ENCODE assay signal across 35 cellular contexts in the genomic region with DNA sequence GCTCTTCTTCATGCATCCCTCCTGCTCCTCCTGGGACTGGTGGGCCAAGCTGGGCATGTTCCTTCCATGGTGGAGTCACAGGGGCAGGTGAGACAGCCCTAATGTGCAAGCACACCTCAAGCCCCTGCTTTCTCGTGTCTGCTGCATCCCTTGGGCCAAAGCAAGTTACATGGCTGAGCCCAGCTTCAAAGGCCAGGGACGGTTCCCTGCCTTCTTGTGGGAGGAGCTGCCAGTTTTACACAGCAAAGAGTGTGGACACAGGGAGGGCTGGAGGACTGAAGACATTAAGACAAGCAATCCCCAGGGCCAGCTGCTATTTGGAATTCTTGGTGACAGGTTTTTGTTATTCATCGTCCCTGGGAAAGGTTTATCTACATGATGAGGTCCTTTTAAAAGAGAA.
"Had no signal": no experiment of that assay in that cellular context is flagged by ENCODE, and none has a peak within 500 bp of the region (broad histone marks: within the 10 kb centered on the region; RNA-seq: fewer than 3 reads in every experiment).

No MANE protein-coding gene starts in this region.

- H3K27ac ChIP-seq: ascending aorta, VCaP had no signal

- H3K9me3 Mint-ChIP-seq: activated CD4-positive, alpha-beta memory T cell treated with anti-CD3 and anti-CD28 coated beads, Interleukin-2, amount 10 ng/mL, durations not matched to agents 7 days and 5 days; activated CD4-positive, alpha-beta T cell treated with anti-CD3 and anti-CD28 coated beads, Interleukin-2, amount 10 ng/mL, durations not matched to agents 7 days and 5 days; activated naive CD4-positive, alpha-beta T cell treated with anti-CD3 and anti-CD28 coated beads, Interleukin-2, amount 10 ng/mL, durations not matched to agents 7 days and 5 days; activated naive CD4-positive, alpha-beta T cell treated with anti-CD3 and anti-CD28 coated beads, Interleukin-2, amount 50 U/mL, for 24 hours; activated naive CD8-positive, alpha-beta T cell treated with anti-CD3 and anti-CD28 coated beads, Interleukin-2, amount 10 ng/mL, durations not matched to agents 7 days and 5 days; activated naive CD8-positive, alpha-beta T cell treated with anti-CD3 and anti-CD28 coated beads, Interleukin-2, amount 50 U/mL, for 24 hours; activated T-cell treated with anti-CD3 and anti-CD28 coated beads, Interleukin-2, amount 50 U/mL, for 24 hours; activated T-helper 2 cell treated with anti-CD3 and anti-CD28 coated beads, Interferon-gamma antibody, Interleukin-2, Interleukin-4, amounts not matched to agents 10 μg/mL and 5 μg/mL and 100 μg/mL, durations not matched to agents 14 hours and 24 hours and 36 hours; T-helper 1 cell treated with Interleukin-12 subunit alpha and Interleukin-12 subunit beta and Interleukin-4 antibody, amounts not matched to agents 30 μg/mL and 1 μg/mL, for 36 hours; T-helper 2 cell treated with Interferon-gamma antibody and Interleukin-4, amounts not matched to agents 5 μg/mL and 100 μg/mL, for 36 hours had no signal

- H3K36me3 Mint-ChIP-seq: activated CD8-positive, alpha-beta memory T cell treated with anti-CD3 and anti-CD28 coated beads, Interleukin-2, amount 10 ng/mL, durations not matched to agents 7 days and 5 days; activated naive CD4-positive, alpha-beta T cell treated with anti-CD3 and anti-CD28 coated beads, Interleukin-2, amount 10 ng/mL, durations not matched to agents 7 days and 5 days; activated naive CD4-positive, alpha-beta T cell treated with anti-CD3 and anti-CD28 coated beads, Interleukin-2, amount 50 U/mL, for 24 hours; activated naive CD8-positive, alpha-beta T cell treated with anti-CD3 and anti-CD28 coated beads, Interleukin-2, amount 10 ng/mL, durations not matched to agents 7 days and 5 days; brain had no signal

- ATAC-seq: activated CD4-positive, alpha-beta T cell treated with anti-CD3 and anti-CD28 coated beads for 36 hours; activated CD4-positive, CD25-positive, alpha-beta regulatory T cell treated with anti-CD3 and anti-CD28 coated beads, Interleukin-2, amount 50 U/mL, for 24 hours; activated CD8-positive, alpha-beta memory T cell treated with anti-CD3 and anti-CD28 coated beads, Interleukin-2, amount 10 ng/mL, durations not matched to agents 7 days and 5 days; activated CD8-positive, alpha-beta T cell treated with anti-CD3 and anti-CD28 coated beads, Interleukin-2, amount 10 ng/mL, durations not matched to agents 7 days and 5 days; activated naive CD8-positive, alpha-beta T cell treated with anti-CD3 and anti-CD28 coated beads, Interleukin-2, amount 50 U/mL, for 24 hours had no signal

- H3K36me3 ChIP-seq: ascending aorta had no signal

- H3K4me3 ChIP-seq: ascending aorta had no signal

- H3K4me3 Mint-ChIP-seq: activated CD4-positive, alpha-beta memory T cell treated with anti-CD3 and anti-CD28 coated beads, Interleukin-2, amount 10 ng/mL, durations not matched to agents 7 days and 5 days; activated CD4-positive, alpha-beta T cell treated with anti-CD3 and anti-CD28 coated beads for 36 hours; activated CD4-positive, alpha-beta T cell treated with anti-CD3 and anti-CD28 coated beads, Interleukin-2, amount 10 ng/mL, durations not matched to agents 7 days and 5 days; activated CD8-positive, alpha-beta memory T cell treated with anti-CD3 and anti-CD28 coated beads, Interleukin-2, amount 10 ng/mL, durations not matched to agents 7 days and 5 days; activated CD8-positive, alpha-beta T cell treated with anti-CD3 and anti-CD28 coated beads, Interleukin-2, amount 10 ng/mL, durations not matched to agents 7 days and 5 days; activated naive CD4-positive, alpha-beta T cell treated with anti-CD3 and anti-CD28 coated beads, Interleukin-2, amount 10 ng/mL, durations not matched to agents 7 days and 5 days; activated naive CD4-positive, alpha-beta T cell treated with anti-CD3 and anti-CD28 coated beads, Interleukin-2, amount 50 U/mL, for 24 hours; activated naive CD8-positive, alpha-beta T cell; activated naive CD8-positive, alpha-beta T cell treated with anti-CD3 and anti-CD28 coated beads, Interleukin-2, amount 10 ng/mL, durations not matched to agents 7 days and 5 days; activated naive CD8-positive, alpha-beta T cell treated with anti-CD3 and anti-CD28 coated beads, Interleukin-2, amount 50 U/mL, for 24 hours; activated T-cell treated with anti-CD3 and anti-CD28 coated beads, Interleukin-2, amount 50 U/mL, for 24 hours; brain; T-helper 1 cell treated with Interleukin-12 subunit alpha and Interleukin-12 subunit beta and Interleukin-4 antibody, amounts not matched to agents 30 μg/mL and 1 μg/mL, for 36 hours; T-helper 2 cell treated with Interferon-gamma antibody and Interleukin-4, amounts not matched to agents 5 μg/mL and 100 μg/mL, for 36 hours had no signal

- H3K27ac Mint-ChIP-seq: activated CD4-positive, alpha-beta memory T cell treated with anti-CD3 and anti-CD28 coated beads, Interleukin-2, amount 10 ng/mL, durations not matched to agents 7 days and 5 days; activated CD4-positive, alpha-beta T cell treated with anti-CD3 and anti-CD28 coated beads for 36 hours; activated CD4-positive, alpha-beta T cell treated with anti-CD3 and anti-CD28 coated beads, Interleukin-2, amount 10 ng/mL, durations not matched to agents 7 days and 5 days; activated CD8-positive, alpha-beta memory T cell treated with anti-CD3 and anti-CD28 coated beads, Interleukin-2, amount 10 ng/mL, durations not matched to agents 7 days and 5 days; activated CD8-positive, alpha-beta T cell treated with anti-CD3 and anti-CD28 coated beads, Interleukin-2, amount 10 ng/mL, durations not matched to agents 7 days and 5 days; activated naive CD4-positive, alpha-beta T cell treated with anti-CD3 and anti-CD28 coated beads, Interleukin-2, amount 10 ng/mL, durations not matched to agents 7 days and 5 days; activated naive CD4-positive, alpha-beta T cell treated with anti-CD3 and anti-CD28 coated beads, Interleukin-2, amount 50 U/mL, for 24 hours; activated naive CD8-positive, alpha-beta T cell; activated naive CD8-positive, alpha-beta T cell treated with anti-CD3 and anti-CD28 coated beads, Interleukin-2, amount 10 ng/mL, durations not matched to agents 7 days and 5 days; activated naive CD8-positive, alpha-beta T cell treated with anti-CD3 and anti-CD28 coated beads, Interleukin-2, amount 50 U/mL, for 24 hours; activated T-cell treated with anti-CD3 and anti-CD28 coated beads, Interleukin-2, amount 50 U/mL, for 24 hours; activated T-helper 2 cell treated with anti-CD3 and anti-CD28 coated beads, Interferon-gamma antibody, Interleukin-2, Interleukin-4, amounts not matched to agents 10 μg/mL and 5 μg/mL and 100 μg/mL, durations not matched to agents 14 hours and 24 hours and 36 hours; T-helper 1 cell treated with Interleukin-12 subunit alpha and Interleukin-12 subunit beta and Interleukin-4 antibody, amounts not matched to agents 30 μg/mL and 1 μg/mL, for 36 hours; T-helper 2 cell treated with Interferon-gamma antibody and Interleukin-4, amounts not matched to agents 5 μg/mL and 100 μg/mL, for 36 hours had no signal

- H3K4me1 ChIP-seq: ascending aorta had no signal

- H3K27me3 ChIP-seq: ascending aorta had no signal

- H3K9me3 ChIP-seq: ascending aorta had no signal

- DNase-seq: activated CD4-positive, alpha-beta memory T cell treated with anti-CD3 and anti-CD28 coated beads, Interleukin-2, amount 10 ng/mL, durations not matched to agents 7 days and 5 days; activated CD4-positive, alpha-beta T cell treated with anti-CD3 and anti-CD28 coated beads for 1 hour; activated CD4-positive, alpha-beta T cell treated with anti-CD3 and anti-CD28 coated beads for 36 hours; activated CD4-positive, alpha-beta T cell treated with anti-CD3 and anti-CD28 coated beads for 48 hours; activated CD4-positive, alpha-beta T cell treated with anti-CD3 and anti-CD28 coated beads, Interleukin-2, amount 10 ng/mL, durations not matched to agents 7 days and 5 days; activated CD4-positive, alpha-beta T cell treated with anti-CD3 and anti-CD28 coated beads, Interleukin-2, amount 50 U/mL, for 48 hours; activated CD4-positive, CD25-positive, alpha-beta regulatory T cell; activated CD8-positive, alpha-beta memory T cell treated with anti-CD3 and anti-CD28 coated beads for 24 hours; activated CD8-positive, alpha-beta memory T cell treated with anti-CD3 and anti-CD28 coated beads, Interleukin-2, amount 10 ng/mL, durations not matched to agents 7 days and 5 days; activated CD8-positive, alpha-beta memory T cell treated with anti-CD3 and anti-CD28 coated beads, Interleukin-2, amount 50 U/mL, for 48 hours; activated CD8-positive, alpha-beta T cell treated with anti-CD3 and anti-CD28 coated beads, Interleukin-2, amount 10 ng/mL, durations not matched to agents 7 days and 5 days; activated effector memory CD4-positive, alpha-beta T cell treated with Interleukin-2 at 50 U/mL for 16 hours; activated gamma-delta T cell; activated naive CD4-positive, alpha-beta T cell treated with anti-CD3 and anti-CD28 coated beads, Interleukin-2, amount 10 ng/mL, durations not matched to agents 7 days and 5 days; activated naive CD4-positive, alpha-beta T cell treated with Interleukin-2 at 50 U/mL for 16 hours; activated naive CD8-positive, alpha-beta T cell treated with anti-CD3 and anti-CD28 coated beads, Interleukin-2, amount 10 ng/mL, durations not matched to agents 7 days and 5 days; activated naive CD8-positive, alpha-beta T cell treated with anti-CD3 and anti-CD28 coated beads, Interleukin-2, amount 50 U/mL, for 24 hours; activated T-cell treated with anti-CD3 and anti-CD28 coated beads, Interleukin-2, amount 50 U/mL, for 24 hours; activated T-cell treated with anti-CD3 and anti-CD28 coated beads, Interleukin-2, amount 50 U/mL, for 48 hours; amygdala; anterior cingulate cortex; central memory CD4-positive, alpha-beta T cell; T-helper 1 cell; T-helper 2 cell; T-helper 9 cell had no signal

- H3K4me1 Mint-ChIP-seq: activated CD4-positive, alpha-beta memory T cell treated with anti-CD3 and anti-CD28 coated beads, Interleukin-2, amount 10 ng/mL, durations not matched to agents 7 days and 5 days; activated CD4-positive, alpha-beta T cell treated with anti-CD3 and anti-CD28 coated beads for 36 hours; activated CD4-positive, alpha-beta T cell treated with anti-CD3 and anti-CD28 coated beads, Interleukin-2, amount 10 ng/mL, durations not matched to agents 7 days and 5 days; activated CD8-positive, alpha-beta memory T cell treated with anti-CD3 and anti-CD28 coated beads, Interleukin-2, amount 10 ng/mL, durations not matched to agents 7 days and 5 days; activated naive CD4-positive, alpha-beta T cell treated with anti-CD3 and anti-CD28 coated beads, Interleukin-2, amount 10 ng/mL, durations not matched to agents 7 days and 5 days; activated naive CD4-positive, alpha-beta T cell treated with anti-CD3 and anti-CD28 coated beads, Interleukin-2, amount 50 U/mL, for 24 hours; activated naive CD8-positive, alpha-beta T cell treated with anti-CD3 and anti-CD28 coated beads, Interleukin-2, amount 10 ng/mL, durations not matched to agents 7 days and 5 days; activated naive CD8-positive, alpha-beta T cell treated with anti-CD3 and anti-CD28 coated beads, Interleukin-2, amount 50 U/mL, for 24 hours had no signal

- FAIRE-seq: TTC549 had no signal
